1 cellular context compared by ENCODE assay signal in genomic region chr20:63216041-63216848, GRCh38.
TF ChIP-seq lines count a peak whose summit lies in the region.

Gene YTHDF1 (minus strand): TSS chr20:63216131. CDS start chr20:63215892, 239 bp downstream.

TF ChIP-seq in WTC11, 78 proteins besides CTCF, POLR2A, EP300 and RAD21 (continued from another document):
- TF ChIP-seq, protein P1, sequence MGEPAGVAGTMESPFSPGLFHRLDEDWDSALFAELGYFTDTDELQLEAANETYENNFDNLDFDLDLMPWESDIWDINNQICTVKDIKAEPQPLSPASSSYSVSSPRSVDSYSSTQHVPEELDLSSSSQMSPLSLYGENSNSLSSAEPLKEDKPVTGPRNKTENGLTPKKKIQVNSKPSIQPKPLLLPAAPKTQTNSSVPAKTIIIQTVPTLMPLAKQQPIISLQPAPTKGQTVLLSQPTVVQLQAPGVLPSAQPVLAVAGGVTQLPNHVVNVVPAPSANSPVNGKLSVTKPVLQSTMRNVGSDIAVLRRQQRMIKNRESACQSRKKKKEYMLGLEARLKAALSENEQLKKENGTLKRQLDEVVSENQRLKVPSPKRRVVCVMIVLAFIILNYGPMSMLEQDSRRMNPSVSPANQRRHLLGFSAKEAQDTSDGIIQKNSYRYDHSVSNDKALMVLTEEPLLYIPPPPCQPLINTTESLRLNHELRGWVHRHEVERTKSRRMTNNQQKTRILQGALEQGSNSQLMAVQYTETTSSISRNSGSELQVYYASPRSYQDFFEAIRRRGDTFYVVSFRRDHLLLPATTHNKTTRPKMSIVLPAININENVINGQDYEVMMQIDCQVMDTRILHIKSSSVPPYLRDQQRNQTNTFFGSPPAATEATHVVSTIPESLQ (CRISPR knock-in tag; IDR thresholded peaks at IDR 0.05), result no peak
- TF ChIP-seq MXD4 (CRISPR knock-in tag; IDR thresholded peaks at IDR 0.05; ENCODE audit: borderline replicate concordance), result no peak
